In genomic region chr2:223563462-223563861, GRCh38 we compare ENCODE assay signal across 9 cellular contexts.
DNase-seq lines count a peak whose midpoint lies in the region; ATAC-seq lines count a peak whose summit lies in the region.
"Had no signal": no experiment of that assay in that cellular context is flagged by ENCODE, and none has a peak within 500 bp of the region (broad histone marks: within the 10 kb centered on the region; RNA-seq: fewer than 3 reads in every experiment).

No MANE protein-coding gene starts in this region.

- ATAC-seq in HG02870 (IDR thresholded peaks at IDR 0.05; ENCODE audit: unreplicated experiment) (no peak), GM18907 (IDR thresholded peaks at IDR 0.05; ENCODE audit: unreplicated experiment) (no peak)

- DNase-seq in DMS153 (lab: John Stamatoyannopoulos, UW) (peak; percentile 96), NCI-H1436 treated with DMSO at 0.1 percent for 48 hours (lab: John Stamatoyannopoulos, UW) (peak; percentile 34), amniotic stem cell (lab: John Stamatoyannopoulos, UW) (peak; percentile 31), left kidney (ENCODE audit: low read depth, low spot score) (peak; percentile 40)
- no peak for DNase-seq in stimulated activated CD4-positive, alpha-beta T cell treated with anti-CD3 and anti-CD28 coated beads, Interleukin-4, amount 100 ng/mL, for 1 hour
- no peak for DNase-seq in stimulated activated CD4-positive, alpha-beta T cell treated with anti-CD3 and anti-CD28 coated beads, Interleukin-4, amount 100 ng/mL, for 4 hours
- DNase-seq: hypothalamus had no signal

Comparison
In these comparisons a context has a peak if more than half of its experiments do, and no peak if none do; other contexts are left out.
1. DNase-seq: peak in DMS153 (single experiment), NCI-H1436 treated with DMSO at 0.1 percent for 48 hours (single experiment), amniotic stem cell (single experiment) and left kidney (single experiment); none in stimulated activated CD4-positive, alpha-beta T cell treated with anti-CD3 and anti-CD28 coated beads, Interleukin-4, amount 100 ng/mL, for 1 hour (single experiment) and stimulated activated CD4-positive, alpha-beta T cell treated with anti-CD3 and anti-CD28 coated beads, Interleukin-4, amount 100 ng/mL, for 4 hours (0 of 2).